ENCODE assay signal across 25 cellular contexts in the genomic region with DNA sequence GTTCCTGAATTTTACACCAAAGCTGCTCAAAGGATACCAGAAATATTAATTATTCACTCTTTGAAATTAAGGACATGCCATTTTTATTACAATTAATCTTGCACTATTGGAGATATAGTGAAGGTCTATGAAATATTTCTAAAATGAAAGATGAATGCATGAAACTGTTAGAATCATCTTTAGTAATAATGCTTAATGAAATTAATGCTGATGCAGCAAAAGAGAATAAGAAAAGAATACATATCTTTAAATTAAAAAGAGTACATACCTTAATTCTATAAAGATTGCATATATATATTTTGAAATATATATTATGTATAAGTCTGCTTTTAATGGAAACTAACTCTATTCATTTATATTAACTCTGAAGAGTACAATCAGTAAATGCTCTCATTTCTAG.
A peak's percentile ranks its signal among the peaks of the same experiment; 100 is the strongest.
DNase-seq lines count a peak whose midpoint lies in the region; ATAC-seq, FAIRE-seq and TF ChIP-seq lines count a peak whose summit lies in the region.
"Had no signal": no experiment of that assay in that cellular context is flagged by ENCODE, and none has a peak within 500 bp of the region (broad histone marks: within the 10 kb centered on the region; RNA-seq: fewer than 3 reads in every experiment).

No MANE protein-coding gene starts in this region.

- no peak overlapping the region for H2AK9ac ChIP-seq in IMR-90 (replicated peaks; ENCODE audit: low read depth, low read length, poor library complexity)

- H3K79me2 ChIP-seq in HepG2 (ENCODE audit: insufficient read depth, low read length) (no peaks in the 10 kb centered on the region), H1 (ENCODE audit: control insufficient read depth in 1 of 2, insufficient read depth in 2 of 2, low read length in 2 of 2) (no peaks in the 10 kb centered on the region)

- H3K27ac ChIP-seq in HepG2 (ENCODE audit: extremely low read length, insufficient read depth, low read length) = no peak overlapping the region
- no peak overlapping the region for H3K27ac ChIP-seq in right lobe of liver
- H3K27ac ChIP-seq in IMR-90 (ENCODE audit: insufficient read depth, low read length) = no peak overlapping the region
- H3K27ac ChIP-seq in H1 (ENCODE audit: low read depth, low read length) = no peak overlapping the region
- H3K27ac ChIP-seq in pancreas = no peak overlapping the region
- H3K27ac ChIP-seq: 22Rv1, BLaER1 had no signal

- CTCF ChIA-PET in HepG2 (lab: Yijun Ruan, JAX; ENCODE audit: low intra/inter-chr PET ratio, low total read pairs) (no interaction called here), IMR-90 (lab: Yijun Ruan, JAX) (no interaction called here), H1 (lab: Charles Lee; ENCODE audit: partially characterized antibody) (no interaction called here)

- no peak overlapping the region for H2BK12ac ChIP-seq in H1 (ENCODE audit: low read depth, low read length)

- dilution Hi-C loops in IMR-90 (cut with HindIII; ENCODE audit: low sequenced_read_pairs, unreplicated experiment) = no loop called here

- H3K56ac ChIP-seq in IMR-90 (ENCODE audit: extremely low read depth, insufficient read depth, low read length) = no peak overlapping the region
- H3K56ac ChIP-seq in H1 (replicated peaks; ENCODE audit: insufficient read length, low read depth, low read length) = no peak overlapping the region

- H4K20me1 ChIP-seq in HepG2 (ENCODE audit: insufficient read depth, low read length) (no peaks in the 10 kb centered on the region), IMR-90 (ENCODE audit: insufficient read depth, low read length) (no peaks in the 10 kb centered on the region), H1 (replicated peaks in 1 of 2; ENCODE audit: control insufficient read depth in 1 of 2, insufficient read depth in 2 of 2, low read length in 2 of 2) (no peaks in the 10 kb centered on the region)
- H4K20me1 ChIP-seq: BLaER1 had no signal

- H3K4me3 ChIP-seq in HepG2 (replicated peaks in 1 of 3; ENCODE audit: insufficient read depth in 1 of 3, low read depth in 2 of 3, low read length in 3 of 3) (no peak overlapping the region), right lobe of liver (no peak overlapping the region), IMR-90 (ENCODE audit: insufficient read depth, low read depth, low read length) (no peak overlapping the region), H1 (ENCODE audit: extremely low read depth in 1 of 4, insufficient read depth in 2 of 4, low read depth in 3 of 4, low read length in 4 of 4) (no peak overlapping the region), pancreas (no peak overlapping the region)
- H3K4me3 ChIP-seq: BLaER1, GM12878 had no signal

- H3K79me1 ChIP-seq in IMR-90 (ENCODE audit: low read depth in 1 of 2, low read length in 2 of 2) = no peaks in the 10 kb centered on the region
- no peaks in the 10 kb centered on the region for H3K79me1 ChIP-seq in H1 (ENCODE audit: low read depth, low read length)

- H2BK120ac ChIP-seq in IMR-90 (ENCODE audit: low read depth, low read length) = no peak overlapping the region
- no peak overlapping the region for H2BK120ac ChIP-seq in H1 (replicated peaks; ENCODE audit: low read depth, low read length)

- H3K9me1 ChIP-seq in IMR-90 (ENCODE audit: insufficient read depth, low read length) = no peaks in the 10 kb centered on the region

- H2BK20ac ChIP-seq in IMR-90 (ENCODE audit: low read depth, low read length) (no peak overlapping the region), H1 (ENCODE audit: low read length) (no peak overlapping the region)

- H2AK5ac ChIP-seq in IMR-90 (ENCODE audit: low read depth, low read length) (no peak overlapping the region), H1 (ENCODE audit: low read depth, low read length) (no peak overlapping the region)

- DNase-seq in HepG2 (ENCODE audit: low spot score) = no peak
- no peak for DNase-seq in right lobe of liver
- no peak for DNase-seq in IMR-90
- no peak for DNase-seq in H1 (ENCODE audit: low read depth in 1 of 2, low spot score in 2 of 2)
- no peak for DNase-seq in pancreas
- no peak for DNase-seq in T-helper 2 cell
- DNase-seq in AG08396 (ENCODE audit: low spot score) = no peak
- DNase-seq: BE2C; C1 segment of cervical spinal cord; CD4-positive, alpha-beta memory T cell; CD4-positive, CD25-positive, alpha-beta regulatory T cell; CD8-positive, alpha-beta memory T cell; COR-L47; DMS 273 treated with DMSO at 0.1 percent for 48 hours; DMS153; DMS79; DND-41; EL; GDM1 had no signal

- BruUV-seq in HepG2 (replicated peaks; lab: Mats Ljungman, UMichigan) = no TSS peak
- BruUV-seq in IMR-90 (replicated peaks; lab: Mats Ljungman, UMichigan) = no TSS peak

- intact Hi-C loops in HepG2 (cut with micrococcal nuclease; ENCODE audit: unreplicated experiment) = no loop called here
- intact Hi-C loops in right lobe of liver (cut with DNase I) = no loop called here
- intact Hi-C loops in IMR-90 (cut with micrococcal nuclease) = no loop called here
- intact Hi-C loops in pancreas (cut with DNase I) = no loop called here

- H2BK5ac ChIP-seq in IMR-90 (ENCODE audit: low read depth, low read length, poor library complexity, severe bottlenecking) (no peak overlapping the region), H1 (ENCODE audit: low read depth, low read length) (no peak overlapping the region)

- FAIRE-seq in HepG2 (lab: Jason Lieb, UNC) (no peak), H1 (lab: Jason Lieb, UNC) (no peak), pancreas (lab: Jason Lieb, UNC) (peak; percentile 17)
- FAIRE-seq: GM12878, GM12892, GM18507 had no signal

- H3K18ac ChIP-seq in IMR-90 (ENCODE audit: low read depth, low read length) (no peak overlapping the region), H1 (ENCODE audit: extremely low read depth, low read length) (no peak overlapping the region)

- TF ChIP-seq EP300 in HepG2 (IDR thresholded peaks at IDR 0.05; ENCODE audit: low read depth in 2 of 2, low read length in 2 of 2) (no peak), HepG2 (CRISPR knock-in tag; IDR thresholded peaks at IDR 0.05; ENCODE audit: borderline replicate concordance) (no peak), H1 (IDR thresholded peaks at IDR 0.05; ENCODE audit: borderline replicate concordance in 1 of 2, low read depth in 2 of 2, low read length in 2 of 2) (no peak)

- no peaks in the 10 kb centered on the region for H3K36me3 ChIP-seq in HepG2 (replicated peaks in 1 of 2; ENCODE audit: control insufficient read depth in 1 of 2, insufficient read depth in 2 of 2, low read length in 2 of 2)
- H3K36me3 ChIP-seq in right lobe of liver = no peaks in the 10 kb centered on the region
- no peaks in the 10 kb centered on the region for H3K36me3 ChIP-seq in IMR-90 (ENCODE audit: control insufficient read depth, insufficient read depth, low read length)
- H3K36me3 ChIP-seq in H1 (ENCODE audit: control insufficient read depth in 2 of 4, insufficient read depth in 4 of 4, low read length in 3 of 4) = no peaks in the 10 kb centered on the region
- H3K36me3 ChIP-seq in pancreas = no peaks in the 10 kb centered on the region
- H3K36me3 ChIP-seq: BE2C, BLaER1 had no signal

- H3K4me1 ChIP-seq in HepG2 (ENCODE audit: insufficient read depth, low read length) (no peaks in the 10 kb centered on the region), right lobe of liver (no peaks in the 10 kb centered on the region), IMR-90 (ENCODE audit: control insufficient read depth, insufficient read depth, low read length) (no peaks in the 10 kb centered on the region), H1 (replicated peaks in 1 of 4; ENCODE audit: control insufficient read depth in 3 of 4, insufficient read depth in 4 of 4, low read length in 3 of 4) (peaks cover 0 to 7% (median 0%) of the 10 kb centered on the region in 4 experiments; a peak in 4 of 7 replicates), pancreas (no peaks in the 10 kb centered on the region)
- H3K4me1 ChIP-seq: BE2C, BLaER1 had no signal

- H3K4ac ChIP-seq in IMR-90 (ENCODE audit: low read depth, low read length) (no peak overlapping the region), H1 (replicated peaks; ENCODE audit: insufficient read length, low read depth, low read length) (no peak overlapping the region)

- no peak overlapping the region for H2AFZ ChIP-seq in HepG2 (ENCODE audit: low read length)
- no peak overlapping the region for H2AFZ ChIP-seq in IMR-90 (replicated peaks; ENCODE audit: low read length, poor library complexity)
- no peak overlapping the region for H2AFZ ChIP-seq in H1 (ENCODE audit: low read length)

- in situ Hi-C loops in HepG2 (cut with HindIII; ENCODE audit: extremely low pct_ligation_motif_present, low pct_unique_long_range_greater_than_20kb) = no loop called here
- in situ Hi-C loops in IMR-90 (cut with MboI; ENCODE audit: low sequenced_read_pairs) = no loop called here

- POLR2A ChIA-PET in HepG2 (lab: Yijun Ruan, JAX) (no interaction called here), IMR-90 (lab: Charles Lee; ENCODE audit: unreplicated experiment) (no interaction called here), H1 (lab: Charles Lee; ENCODE audit: partially characterized antibody) (no interaction called here)

- no peak overlapping the region for H3K14ac ChIP-seq in IMR-90 (replicated peaks; ENCODE audit: low read depth, low read length)
- H3K14ac ChIP-seq in H1 (ENCODE audit: insufficient read length) = no peak overlapping the region

- H3K4me2 ChIP-seq in HepG2 (ENCODE audit: low read depth, low read length) (no peak overlapping the region), IMR-90 (ENCODE audit: low read depth, low read length) (no peak overlapping the region), H1 (ENCODE audit: insufficient read depth in 1 of 2, low read depth in 2 of 2, low read length in 2 of 2) (no peak overlapping the region)
- H3K4me2 ChIP-seq: BLaER1 had no signal

- TF ChIP-seq CTCF in HepG2 (CRISPR knock-in tag; IDR thresholded peaks at IDR 0.05) (no peak), right lobe of liver (IDR thresholded peaks at IDR 0.05) (no peak), IMR-90 (conservative IDR thresholded peaks at IDR 0.05; ENCODE audit: low read depth, low read length) (no peak), H1 (IDR thresholded peaks at IDR 0.05; ENCODE audit: control extremely low read depth in 1 of 3, insufficient read depth in 1 of 3, low read depth in 1 of 3, low read length in 3 of 3) (no peak), pancreas (IDR thresholded peaks at IDR 0.05) (no peak)

- H4K5ac ChIP-seq in IMR-90 (ENCODE audit: low read depth, low read length) = no peak overlapping the region
- no peak overlapping the region for H4K5ac ChIP-seq in H1 (ENCODE audit: insufficient read length, low read depth, low read length)

- ATAC-seq in HepG2 = no peak
- ATAC-seq in right lobe of liver = no peak
- ATAC-seq in IMR-90 (ENCODE audit: low read depth) = no peak
- no peak for ATAC-seq in pancreas
- ATAC-seq in HG03354 (IDR thresholded peaks at IDR 0.05; ENCODE audit: poor library complexity, severe bottlenecking, unreplicated experiment) = no peak
- ATAC-seq: GM12878 had no signal

- H3K9me3 ChIP-seq in HepG2 (ENCODE audit: low read length) (no peaks in the 10 kb centered on the region), right lobe of liver (no peaks in the 10 kb centered on the region), IMR-90 (ENCODE audit: control insufficient read depth, insufficient read depth, low read length) (no peaks in the 10 kb centered on the region), H1 (ENCODE audit: insufficient read depth in 2 of 2, low read depth in 1 of 2, low read length in 1 of 2) (no peaks in the 10 kb centered on the region), pancreas (no peaks in the 10 kb centered on the region)
- H3K9me3 ChIP-seq: BE2C, BLaER1 had no signal

- no peak for TF ChIP-seq RAD21 in HepG2 (CRISPR knock-in tag; IDR thresholded peaks at IDR 0.05)
- TF ChIP-seq RAD21 in IMR-90 (IDR thresholded peaks at IDR 0.05; ENCODE audit: low read length) = no peak
- TF ChIP-seq RAD21 in H1 (IDR thresholded peaks at IDR 0.05 in 1 of 2, conservative IDR thresholded peaks at IDR 0.05 in 1 of 2; ENCODE audit: low read depth in 2 of 2, low read length in 2 of 2) = no peak

- TF ChIP-seq POLR2A in HepG2 (IDR thresholded peaks at IDR 0.05; ENCODE audit: insufficient read depth in 1 of 2, low read depth in 2 of 2, low read length in 2 of 2) (no peak), right lobe of liver (IDR thresholded peaks at IDR 0.05) (no peak), IMR-90 (IDR thresholded peaks at IDR 0.05; ENCODE audit: low read depth, low read length) (no peak), H1 (IDR thresholded peaks at IDR 0.05; ENCODE audit: control extremely low read depth in 1 of 2, low read depth in 2 of 2, low read length in 2 of 2) (no peak)

- H3K23ac ChIP-seq in IMR-90 (ENCODE audit: low read depth, low read length) (no peak overlapping the region), H1 (ENCODE audit: insufficient read length) (no peak overlapping the region)

- H3K9ac ChIP-seq in HepG2 (ENCODE audit: insufficient read depth, low read depth, low read length) = no peak overlapping the region
- no peak overlapping the region for H3K9ac ChIP-seq in IMR-90 (ENCODE audit: low read depth, low read length)
- H3K9ac ChIP-seq in H1 (replicated peaks in 1 of 4; ENCODE audit: extremely low read depth in 1 of 4, low read depth in 3 of 4, low read length in 3 of 4) = no peak overlapping the region
- H3K9ac ChIP-seq: BLaER1 had no signal

- H4K91ac ChIP-seq in IMR-90 (ENCODE audit: insufficient read depth, low read depth, low read length) = no peak overlapping the region
- no peak overlapping the region for H4K91ac ChIP-seq in H1 (replicated peaks; ENCODE audit: insufficient read length, low read length)

- H4K8ac ChIP-seq in IMR-90 (ENCODE audit: low read depth in 2 of 2, low read length in 2 of 2) = no peak overlapping the region
- no peak overlapping the region for H4K8ac ChIP-seq in H1 (ENCODE audit: extremely low read depth, insufficient read depth, low read length)

- H3K23me2 ChIP-seq in H1 (ENCODE audit: low read depth, low read length) = no peaks in the 10 kb centered on the region

- H3K27me3 ChIP-seq in HepG2 (ENCODE audit: control insufficient read depth in 1 of 2, insufficient read depth in 2 of 2, low read length in 2 of 2) = no peaks in the 10 kb centered on the region
- H3K27me3 ChIP-seq in right lobe of liver = no peaks in the 10 kb centered on the region
- H3K27me3 ChIP-seq in IMR-90 (ENCODE audit: control insufficient read depth, insufficient read depth, low read length) = no peaks in the 10 kb centered on the region
- H3K27me3 ChIP-seq in H1 (replicated peaks in 1 of 4; ENCODE audit: control insufficient read depth in 3 of 4, extremely low read depth in 1 of 4, insufficient read depth in 3 of 4, low read length in 3 of 4) = no peaks in the 10 kb centered on the region
- peaks cover 0 to 6% (median 0%) of the 10 kb centered on the region in 4 donors for H3K27me3 ChIP-seq in pancreas
- H3K27me3 ChIP-seq: BE2C, BLaER1 had no signal

- H2BK15ac ChIP-seq in IMR-90 (ENCODE audit: low read depth, low read length) (no peak overlapping the region), H1 (ENCODE audit: low read length) (no peak overlapping the region)
